ENCODE assay signal across 8 cellular contexts in the genomic region with DNA sequence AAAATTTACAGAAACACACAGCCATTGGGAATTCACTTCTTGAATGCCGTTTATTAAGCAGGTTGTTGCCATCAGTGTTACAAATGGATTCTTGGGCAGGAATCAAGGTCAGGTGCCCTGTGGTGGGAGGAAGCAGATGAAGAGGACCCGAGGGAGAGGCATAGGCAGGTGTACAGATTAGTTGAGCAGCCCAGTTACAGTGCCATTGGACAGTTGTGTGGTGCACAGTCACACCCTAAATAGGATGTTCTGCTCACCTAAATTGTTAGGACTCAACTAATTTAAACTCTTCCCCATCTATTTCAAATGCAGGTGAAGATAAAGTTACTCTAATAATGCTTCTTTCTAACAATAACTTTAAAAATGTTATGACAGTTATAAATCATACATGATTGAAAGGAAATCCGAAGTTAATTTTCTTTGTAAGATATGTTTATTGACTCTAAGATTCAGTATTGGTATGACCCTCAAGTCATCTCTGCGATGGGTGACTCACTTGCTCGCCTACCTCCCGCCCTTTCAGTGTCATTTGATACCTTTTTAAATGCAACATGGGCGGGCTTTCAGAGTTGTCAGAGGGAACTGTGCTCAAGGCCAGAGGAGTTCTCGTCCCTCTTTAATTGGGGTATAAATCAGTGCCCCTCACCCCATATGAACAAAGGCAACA. TPM values are rescaled to one million over a fixed set of nuclear protein-coding genes. Genes with fewer than 3 reads are reported as not detected.
DNase-seq lines count a peak whose midpoint lies in the region; ATAC-seq and TF ChIP-seq lines count a peak whose summit lies in the region.
"Had no signal": no experiment of that assay in that cellular context is flagged by ENCODE, and none has a peak within 500 bp of the region (broad histone marks: within the 10 kb centered on the region; RNA-seq: fewer than 3 reads in every experiment).

No MANE protein-coding gene starts in this region.

- H3K9me2 ChIP-seq in HCT116 (ENCODE audit: insufficient read depth) = no peaks in the 10 kb centered on the region

- CTCF ChIA-PET in HCT116 (lab: Charles Lee) = no interaction called here

- peak overlapping the region; percentile 68 for H3K27ac Mint-ChIP-seq in stimulated activated naive B cell treated with anti-CD40 and anti-IgM and Interleukin-4, amounts not matched to agents 10 μg/mL and 1 μg/mL and 100 μg/mL, for 72 hours

- H3K4me3 Mint-ChIP-seq in stimulated activated naive B cell treated with anti-CD40 and anti-IgM and Interleukin-4, amounts not matched to agents 10 μg/mL and 1 μg/mL and 100 μg/mL, for 72 hours = peak overlapping the region; percentile 49 to 66

- H3K4me1 ChIP-seq in HCT116 (ENCODE audit: control insufficient read depth in 1 of 2, insufficient read depth in 2 of 2, low read length in 2 of 2) = peaks cover 11 to 18% of the 10 kb centered on the region in 2 experiments
- H3K4me1 ChIP-seq in RWPE2 (ENCODE audit: insufficient read depth, poor library complexity, severe bottlenecking) = peaks cover 13% of the 10 kb centered on the region
- H3K4me1 ChIP-seq in gastroesophageal sphincter = peaks cover 2 to 29% (median 9%) of the 10 kb centered on the region in 3 donors

- no peaks in the 10 kb centered on the region for H4K20me1 ChIP-seq in HCT116 (ENCODE audit: insufficient read depth)

- peak overlapping the region; percentile 46 for H3K4me2 ChIP-seq in HCT116 (ENCODE audit: low read length)

- H3K4me3 ChIP-seq in HCT116 (replicated peaks in 1 of 2; ENCODE audit: low read depth in 1 of 2, low read length in 2 of 2) = no peak overlapping the region
- no peak overlapping the region for H3K4me3 ChIP-seq in RWPE2 (ENCODE audit: severe bottlenecking)
- H3K4me3 ChIP-seq in gastroesophageal sphincter = no peak overlapping the region

- BruUV-seq in HCT116 (replicated peaks; lab: Mats Ljungman, UMichigan) = no TSS peak

- H3K4me1 Mint-ChIP-seq in stimulated activated naive B cell treated with anti-CD40 and anti-IgM and Interleukin-4, amounts not matched to agents 10 μg/mL and 1 μg/mL and 100 μg/mL, for 72 hours = peaks cover 30 to 58% of the 10 kb centered on the region in 2 donors

- DNase-seq in HCT116 (ENCODE audit: low read depth, low spot score) (peak; percentile 18), RWPE2 (ENCODE audit: low spot score) (no peak)
- DNase-seq in stimulated activated naive B cell treated with anti-CD40 and anti-IgM and Interleukin-4, amounts not matched to agents 10 μg/mL and 1 μg/mL and 100 μg/mL, for 72 hours = no peak
- DNase-seq in activated CD4-positive, CD25-positive, alpha-beta regulatory T cell (lab: John Stamatoyannopoulos, UW) = no peak
- DNase-seq in effector CD8-positive, alpha-beta T cell (lab: John Stamatoyannopoulos, UW) = no peak
- DNase-seq: NCI-H2171 had no signal

- H2AFZ ChIP-seq in HCT116 (ENCODE audit: low read depth, low read length, poor library complexity, severe bottlenecking) = no peak overlapping the region

- peaks cover 20% of the 10 kb centered on the region; the same call in 1 of the 2 replicates for H3K79me2 ChIP-seq in HCT116 (ENCODE audit: insufficient read depth, low read length)

- RAD21 ChIA-PET in HCT116 (lab: Charles Lee; ENCODE audit: low non-redundant PET in 1 of 2, low total read pairs in 2 of 2, uncharacterized antibody in 2 of 2, unreplicated experiment in 2 of 2) = no interaction called here

- H3K36me3 ChIP-seq in HCT116 (ENCODE audit: control insufficient read depth in 1 of 2, insufficient read depth in 2 of 2, low read length in 2 of 2) (no peaks in the 10 kb centered on the region), RWPE2 (ENCODE audit: low read depth) (peaks cover 24% of the 10 kb centered on the region), gastroesophageal sphincter (no peaks in the 10 kb centered on the region)

- H3K27me3 Mint-ChIP-seq in stimulated activated naive B cell treated with anti-CD40 and anti-IgM and Interleukin-4, amounts not matched to agents 10 μg/mL and 1 μg/mL and 100 μg/mL, for 72 hours = no peaks in the 10 kb centered on the region

- POLR2A ChIA-PET in HCT116 (lab: Charles Lee) = no interaction called here

- no peak for TF ChIP-seq CTCF in HCT116 (IDR thresholded peaks at IDR 0.05 in 2 of 3, conservative IDR thresholded peaks at IDR 0.05 in 1 of 3; ENCODE audit: borderline replicate concordance in 1 of 3, insufficient read depth in 1 of 3, low read depth in 2 of 3, low read length in 2 of 3)
- no peak for TF ChIP-seq CTCF in RWPE2 (IDR thresholded peaks at IDR 0.05; ENCODE audit: poor library complexity, severe bottlenecking)
- TF ChIP-seq CTCF in gastroesophageal sphincter (IDR thresholded peaks at IDR 0.05) = no peak

- H3K9me3 Mint-ChIP-seq in stimulated activated naive B cell treated with anti-CD40 and anti-IgM and Interleukin-4, amounts not matched to agents 10 μg/mL and 1 μg/mL and 100 μg/mL, for 72 hours = peaks cover 0 to 3% of the 10 kb centered on the region in 2 donors

- ATAC-seq in HCT116 (peak; percentile 94), RWPE2 (ENCODE audit: low read depth) (peak; percentile 74), gastroesophageal sphincter (no peak), GM18502 (IDR thresholded peaks at IDR 0.05; ENCODE audit: poor library complexity, unreplicated experiment) (no peak)
- peak in 1 of 2 donors; percentile 27 for ATAC-seq in stimulated activated naive B cell treated with anti-CD40 and anti-IgM and Interleukin-4, amounts not matched to agents 10 μg/mL and 1 μg/mL and 100 μg/mL, for 72 hours (replicated peaks)

- TF ChIP-seq POLR2A in HCT116 (IDR thresholded peaks at IDR 0.05; ENCODE audit: borderline replicate concordance, extremely low read depth, insufficient read depth, insufficient read length) = no peak
- TF ChIP-seq POLR2A in gastroesophageal sphincter (IDR thresholded peaks at IDR 0.05) = no peak

- H3K27ac ChIP-seq in HCT116 (ENCODE audit: low read depth, low read length) (no peak overlapping the region), RWPE2 (ENCODE audit: poor library complexity, severe bottlenecking) (no peak overlapping the region), gastroesophageal sphincter (peak overlapping the region in 3 of 4 donors; percentile 15 to 65 (median 64))

- H3K9ac ChIP-seq in HCT116 (ENCODE audit: low read length) = 0 out of 2 replicates have a peak overlapping the region, but pooled peaks have one; percentile 8

- peaks cover 7 to 8% of the 10 kb centered on the region in 2 donors for H3K36me3 Mint-ChIP-seq in stimulated activated naive B cell treated with anti-CD40 and anti-IgM and Interleukin-4, amounts not matched to agents 10 μg/mL and 1 μg/mL and 100 μg/mL, for 72 hours

- intact Hi-C loops in HCT116 (cut with micrococcal nuclease) = no loop called here

- 52 to 57% methylated on average over 8 of the region's 8 CpGs for WGBS in gastroesophageal sphincter (ENCODE audit: low coverage in 1 of 2), 2 donors

- no peak for TF ChIP-seq RAD21 in HCT116 (IDR thresholded peaks at IDR 0.05; ENCODE audit: low read depth)

- TF ChIP-seq EP300 in gastroesophageal sphincter (IDR thresholded peaks at IDR 0.05) = no peak

- H3K9me3 ChIP-seq in HCT116 (ENCODE audit: control insufficient read depth in 1 of 2, insufficient read depth in 1 of 2, low read depth in 1 of 2, low read length in 2 of 2) = no peaks in the 10 kb centered on the region
- no peaks in the 10 kb centered on the region for H3K9me3 ChIP-seq in RWPE2 (ENCODE audit: severe bottlenecking)
- no peaks in the 10 kb centered on the region for H3K9me3 ChIP-seq in gastroesophageal sphincter

- H3K27me3 ChIP-seq in HCT116 (ENCODE audit: insufficient read depth, low read length) = no peaks in the 10 kb centered on the region
- H3K27me3 ChIP-seq in RWPE2 (ENCODE audit: insufficient read depth, poor library complexity, severe bottlenecking) = no peaks in the 10 kb centered on the region
- H3K27me3 ChIP-seq in gastroesophageal sphincter = no peaks in the 10 kb centered on the region

TF ChIP-seq in HCT116, 20 proteins besides CTCF, POLR2A, EP300 and RAD21 (continues in another document):
- 0 out of 2 replicates have a peak, but pooled peaks have one; percentile 29 for TF ChIP-seq JUND (IDR thresholded peaks at IDR 0.05)
- TF ChIP-seq POLR2AphosphoS5 (IDR thresholded peaks at IDR 0.05; ENCODE audit: low read depth, low read length) = no peak
- TF ChIP-seq, protein P1, sequence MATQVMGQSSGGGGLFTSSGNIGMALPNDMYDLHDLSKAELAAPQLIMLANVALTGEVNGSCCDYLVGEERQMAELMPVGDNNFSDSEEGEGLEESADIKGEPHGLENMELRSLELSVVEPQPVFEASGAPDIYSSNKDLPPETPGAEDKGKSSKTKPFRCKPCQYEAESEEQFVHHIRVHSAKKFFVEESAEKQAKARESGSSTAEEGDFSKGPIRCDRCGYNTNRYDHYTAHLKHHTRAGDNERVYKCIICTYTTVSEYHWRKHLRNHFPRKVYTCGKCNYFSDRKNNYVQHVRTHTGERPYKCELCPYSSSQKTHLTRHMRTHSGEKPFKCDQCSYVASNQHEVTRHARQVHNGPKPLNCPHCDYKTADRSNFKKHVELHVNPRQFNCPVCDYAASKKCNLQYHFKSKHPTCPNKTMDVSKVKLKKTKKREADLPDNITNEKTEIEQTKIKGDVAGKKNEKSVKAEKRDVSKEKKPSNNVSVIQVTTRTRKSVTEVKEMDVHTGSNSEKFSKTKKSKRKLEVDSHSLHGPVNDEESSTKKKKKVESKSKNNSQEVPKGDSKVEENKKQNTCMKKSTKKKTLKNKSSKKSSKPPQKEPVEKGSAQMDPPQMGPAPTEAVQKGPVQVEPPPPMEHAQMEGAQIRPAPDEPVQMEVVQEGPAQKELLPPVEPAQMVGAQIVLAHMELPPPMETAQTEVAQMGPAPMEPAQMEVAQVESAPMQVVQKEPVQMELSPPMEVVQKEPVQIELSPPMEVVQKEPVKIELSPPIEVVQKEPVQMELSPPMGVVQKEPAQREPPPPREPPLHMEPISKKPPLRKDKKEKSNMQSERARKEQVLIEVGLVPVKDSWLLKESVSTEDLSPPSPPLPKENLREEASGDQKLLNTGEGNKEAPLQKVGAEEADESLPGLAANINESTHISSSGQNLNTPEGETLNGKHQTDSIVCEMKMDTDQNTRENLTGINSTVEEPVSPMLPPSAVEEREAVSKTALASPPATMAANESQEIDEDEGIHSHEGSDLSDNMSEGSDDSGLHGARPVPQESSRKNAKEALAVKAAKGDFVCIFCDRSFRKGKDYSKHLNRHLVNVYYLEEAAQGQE (IDR thresholded peaks at IDR 0.05; ENCODE audit: low read depth) = no peak
- TF ChIP-seq EGR1 (IDR thresholded peaks at IDR 0.05; ENCODE audit: low read depth) = no peak
- TF ChIP-seq SRF (IDR thresholded peaks at IDR 0.05; ENCODE audit: low read depth) = no peak
- peak; percentile 58 for TF ChIP-seq FOSL1 (IDR thresholded peaks at IDR 0.05; ENCODE audit: low read depth)
- TF ChIP-seq, protein P2, sequence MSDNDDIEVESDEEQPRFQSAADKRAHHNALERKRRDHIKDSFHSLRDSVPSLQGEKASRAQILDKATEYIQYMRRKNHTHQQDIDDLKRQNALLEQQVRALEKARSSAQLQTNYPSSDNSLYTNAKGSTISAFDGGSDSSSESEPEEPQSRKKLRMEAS (IDR thresholded peaks at IDR 0.05) = peak; percentile 38; the same call in 1 of the 2 replicates

RNA-seq across cellular contexts. Expression of gene DSE, which starts 35.0 kb away (rescaled TPM):
- total RNA-seq in HCT116 (2021; ENCODE audit: unreplicated experiment) (38.5 TPM), gastroesophageal sphincter (10 to 100 TPM; 26.3 to 45.4 (median 36.3) TPM)
- polyA plus RNA-seq in HCT116 (2012) = 16.8 and 17.3 TPM in 2 replicates

RNA-seq across cellular contexts. Expression of gene CALHM6, which starts 55.4 kb away (rescaled TPM):
- total RNA-seq in HCT116 (2021; ENCODE audit: unreplicated experiment) (not detected), gastroesophageal sphincter (1 to 10 TPM in 2 of 4 donors, under 1 TPM in 1, not detected in 1; 0.50 to 6.9 (median 4.2) TPM)
- 0.35 TPM in 1 of 2 replicates, not detected in the other for polyA plus RNA-seq in HCT116 (2012)

Comparison
In these comparisons a context has a peak if more than half of its experiments do, and no peak if none do; other contexts are left out.
1. ATAC-seq: peak in HCT116 (single experiment) and RWPE2 (single experiment); none in gastroesophageal sphincter (single experiment) and GM18502 (single experiment).
2. H3K27ac ChIP-seq: peak in gastroesophageal sphincter (3 of 4); none in HCT116 (single experiment) and RWPE2 (single experiment).